In the genomic region with DNA sequence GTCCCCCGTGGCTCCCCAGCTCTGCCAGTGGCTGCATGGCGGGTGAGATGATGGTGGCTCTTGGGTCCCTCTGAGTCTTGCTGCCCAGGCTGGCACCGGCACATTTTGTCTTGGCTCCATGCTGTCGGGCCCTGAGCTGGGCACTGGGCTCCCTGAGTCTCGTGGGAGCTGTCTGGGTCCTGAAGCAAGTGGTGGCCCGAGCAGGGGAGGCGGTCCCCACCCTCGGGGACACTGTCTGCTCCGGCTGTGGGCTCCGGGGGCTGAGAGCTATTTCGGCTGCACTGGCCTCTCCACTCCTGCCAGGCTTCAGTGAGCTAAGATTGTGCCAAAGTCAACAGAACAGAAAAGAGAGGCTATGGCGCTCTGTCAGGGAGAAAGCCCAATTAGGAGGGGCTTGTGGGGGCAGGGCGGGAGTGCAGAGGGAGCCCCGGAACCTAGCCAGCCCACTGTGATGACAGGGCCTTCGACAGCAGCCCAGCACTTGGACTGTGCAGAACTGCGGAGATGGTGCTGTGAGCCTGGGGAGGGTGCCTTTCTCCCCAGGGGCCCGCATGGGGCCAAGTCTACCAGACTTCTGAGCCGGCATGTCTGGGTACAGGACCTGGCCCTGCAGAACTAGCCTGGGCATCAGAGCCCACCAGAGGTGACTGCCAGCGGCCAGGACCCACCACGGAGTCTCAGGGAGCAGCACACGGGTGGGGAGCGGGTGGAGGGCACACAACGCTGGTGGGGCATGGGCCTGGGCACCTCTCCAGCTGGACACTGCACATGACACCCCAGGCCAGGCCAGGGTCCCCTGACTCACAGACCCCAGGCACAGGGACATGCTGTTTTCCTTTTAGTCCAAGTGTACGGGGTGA, we compare ENCODE assay signal across 17 cellular contexts. TPM values are rescaled to one million over a fixed set of nuclear protein-coding genes. Genes with fewer than 3 reads are reported as not detected.
DNase-seq lines count a peak whose midpoint lies in the region; ATAC-seq and TF ChIP-seq lines count a peak whose summit lies in the region.
"Had no signal": no experiment of that assay in that cellular context is flagged by ENCODE, and none has a peak within 500 bp of the region (broad histone marks: within the 10 kb centered on the region; RNA-seq: fewer than 3 reads in every experiment).

No MANE protein-coding gene starts in this region.

- H3K79me2 ChIP-seq in H9 (ENCODE audit: insufficient read depth, low read length) = no peaks in the 10 kb centered on the region

- intact Hi-C loops in left ventricle myocardium superior (cut with micrococcal nuclease) = no loop called here

- H3K9ac ChIP-seq in H9 (ENCODE audit: extremely low read depth, insufficient read length, low read length) = no peak overlapping the region

- H2BK15ac ChIP-seq in H9 (ENCODE audit: low read depth, low read length) = no peak overlapping the region

- no peak overlapping the region for H2BK12ac ChIP-seq in H9 (ENCODE audit: insufficient read length, low read depth, low read length)

- no peak overlapping the region for H4K5ac ChIP-seq in H9 (ENCODE audit: insufficient read length, low read depth, low read length)

- H3K4me3 ChIP-seq in WERI-Rb-1 (ENCODE audit: low read depth, low read length) = no peak overlapping the region
- H3K4me3 ChIP-seq: Peyer's patch, transverse colon had no signal

- no peak overlapping the region for H3K4me2 ChIP-seq in H9 (ENCODE audit: insufficient read depth, insufficient read length, low read length)

- H3K27ac Mint-ChIP-seq in H9 = no peak overlapping the region
- H3K27ac Mint-ChIP-seq: natural killer cell; stimulated activated naive B cell treated with anti-CD40 and anti-IgM and Interleukin-4, amounts not matched to agents 10 μg/mL and 1 μg/mL and 100 μg/mL, for 72 hours; T-helper 17 cell had no signal

- H3K18ac ChIP-seq in H9 (ENCODE audit: insufficient read length, low read depth, low read length) = no peak overlapping the region

- H3K79me1 ChIP-seq in H9 (ENCODE audit: insufficient read depth, low read depth, low read length, poor library complexity, severe bottlenecking) = no peaks in the 10 kb centered on the region

- H2BK20ac ChIP-seq in H9 (ENCODE audit: low read depth, low read length, poor library complexity, severe bottlenecking) = no peak overlapping the region

- H4K20me1 ChIP-seq in H9 (ENCODE audit: control insufficient read depth, insufficient read depth, insufficient read length) = no peaks in the 10 kb centered on the region

- no peaks in the 10 kb centered on the region for H3K27me3 Mint-ChIP-seq in H9 (ENCODE audit: low read depth)
- H3K27me3 Mint-ChIP-seq: stimulated activated naive B cell treated with anti-CD40 and anti-IgM and Interleukin-4, amounts not matched to agents 10 μg/mL and 1 μg/mL and 100 μg/mL, for 72 hours; T-helper 17 cell had no signal

- peaks cover 4 to 5% of the 10 kb centered on the region in 2 experiments; a peak in 3 of 5 replicates for H3K9me3 Mint-ChIP-seq in H9
- H3K9me3 Mint-ChIP-seq: natural killer cell had no signal

- H3K36me3 ChIP-seq in WERI-Rb-1 = no peaks in the 10 kb centered on the region
- H3K36me3 ChIP-seq: Peyer's patch, transverse colon had no signal

- H3K4me1 Mint-ChIP-seq in H9 = peaks cover 0 to 9% of the 10 kb centered on the region in 2 experiments; a peak in 3 of 4 replicates
- H3K4me1 Mint-ChIP-seq: stimulated activated naive B cell treated with anti-CD40 and anti-IgM and Interleukin-4, amounts not matched to agents 10 μg/mL and 1 μg/mL and 100 μg/mL, for 72 hours; T-helper 17 cell had no signal

- no peak overlapping the region for H4K91ac ChIP-seq in H9 (ENCODE audit: insufficient read length, low read depth, low read length)

- H4K8ac ChIP-seq in H9 (replicated peaks; ENCODE audit: insufficient read length, low read depth, low read length) = no peak overlapping the region

- H3K4me3 Mint-ChIP-seq in H9 = no peak overlapping the region
- H3K4me3 Mint-ChIP-seq: natural killer cell; stimulated activated naive B cell treated with anti-CD40 and anti-IgM and Interleukin-4, amounts not matched to agents 10 μg/mL and 1 μg/mL and 100 μg/mL, for 72 hours; T-helper 17 cell had no signal

- H3K36me3 Mint-ChIP-seq in H9 (ENCODE audit: insufficient read depth in 1 of 3, low read depth in 3 of 3) = peaks cover 0 to 4% (median 0%) of the 10 kb centered on the region in 3 experiments; a peak in 1 of 7 replicates
- H3K36me3 Mint-ChIP-seq: natural killer cell; stimulated activated naive B cell treated with anti-CD40 and anti-IgM and Interleukin-4, amounts not matched to agents 10 μg/mL and 1 μg/mL and 100 μg/mL, for 72 hours had no signal

- no peak for TF ChIP-seq CTCF in H9 (conservative IDR thresholded peaks at IDR 0.05)
- TF ChIP-seq CTCF in WERI-Rb-1 (IDR thresholded peaks at IDR 0.05; ENCODE audit: low read depth, low read length) = no peak

- ATAC-seq in left ventricle myocardium superior = peak; percentile 48
- ATAC-seq: natural killer cell; stimulated activated naive B cell treated with anti-CD40 and anti-IgM and Interleukin-4, amounts not matched to agents 10 μg/mL and 1 μg/mL and 100 μg/mL, for 72 hours; T-helper 17 cell had no signal

- H3K4me1 ChIP-seq in H9 (ENCODE audit: insufficient read depth, low read length) = no peaks in the 10 kb centered on the region
- H3K4me1 ChIP-seq: Peyer's patch, transverse colon had no signal

- H3K56ac ChIP-seq in H9 (ENCODE audit: insufficient read length, low read depth, low read length) = no peak overlapping the region

- H2AK5ac ChIP-seq in H9 (ENCODE audit: insufficient read length, low read length) = no peak overlapping the region

- no peak overlapping the region for H2BK5ac ChIP-seq in H9 (ENCODE audit: insufficient read length, low read length)

- no CpG with 5 or more reads among the region's 24 CpGs for WGBS in H9 (ENCODE audit: extremely low coverage, insufficient read length, low lambda C conversion rate)

- no peak for DNase-seq in H9
- DNase-seq in NCI-H446 treated with DMSO at 0.1 percent for 48 hours (lab: John Stamatoyannopoulos, UW) = peak; percentile 60
- DNase-seq in left ventricle myocardium superior = no peak
- peak in 25 of 49 donors; percentile 16 to 80 (median 42) for DNase-seq in substantia nigra (lab: John Stamatoyannopoulos, UW)
- no peak for DNase-seq in effector CD4-positive, alpha-beta T cell
- DNase-seq in WERI-Rb-1 = no peak
- DNase-seq in NCI-H2227 treated with DMSO at 0.1 percent for 48 hours (lab: John Stamatoyannopoulos, UW) = no peak
- DNase-seq: activated CD4-positive, alpha-beta T cell treated with anti-CD3 and anti-CD28 coated beads, Interleukin-2, amount 50 U/mL, for 1 hour; foreskin fibroblast; HCEC 1CT; natural killer cell; NCI-H1436; Peyer's patch; stimulated activated CD4-positive, alpha-beta T cell treated with anti-CD3 and anti-CD28 coated beads, Interleukin-2, amount 100 ng/mL, for 24 hours; stimulated activated naive B cell treated with anti-CD40 and anti-IgM and Interleukin-4, amounts not matched to agents 10 μg/mL and 1 μg/mL and 100 μg/mL, for 72 hours; T-helper 17 cell; transverse colon had no signal

- no peak overlapping the region for H3T11ph ChIP-seq in H9 (ENCODE audit: low read length)

- H3K27ac ChIP-seq in H9 (ENCODE audit: insufficient read length, low read depth, low read length) (no peak overlapping the region), substantia nigra (ENCODE audit: low read depth, low read length, poor library complexity, severe bottlenecking) (no peak overlapping the region), WERI-Rb-1 (no peak overlapping the region)
- H3K27ac ChIP-seq: Peyer's patch, transverse colon had no signal

- H3K9me3 ChIP-seq in H9 (ENCODE audit: control insufficient read depth, low read depth, low read length) (no peaks in the 10 kb centered on the region), WERI-Rb-1 (ENCODE audit: severe bottlenecking) (no peaks in the 10 kb centered on the region)
- H3K9me3 ChIP-seq: Peyer's patch, transverse colon had no signal

- no peak overlapping the region for H3K4ac ChIP-seq in H9 (ENCODE audit: low read depth, low read length)

- H3K27me3 ChIP-seq in H9 (ENCODE audit: insufficient read depth, low read length) = no peaks in the 10 kb centered on the region
- no peaks in the 10 kb centered on the region for H3K27me3 ChIP-seq in WERI-Rb-1 (ENCODE audit: insufficient read depth, low read depth, severe bottlenecking)
- H3K27me3 ChIP-seq: Peyer's patch, transverse colon had no signal

- no peak overlapping the region for H3K23ac ChIP-seq in H9 (ENCODE audit: insufficient read length, low read depth, low read length)

- peak overlapping the region; percentile 43; the same call in 1 of the 2 replicates for H3K14ac ChIP-seq in H9 (ENCODE audit: insufficient read depth, low read length)

- no peaks in the 10 kb centered on the region for H3K23me2 ChIP-seq in H9 (ENCODE audit: insufficient read length, low read depth, low read length, poor library complexity, severe bottlenecking)

- no peak overlapping the region for H2BK120ac ChIP-seq in H9 (ENCODE audit: low read depth, low read length, poor library complexity, severe bottlenecking)

- H2AFZ ChIP-seq in H9 (ENCODE audit: low read length) = no peak overlapping the region

RNA-seq across cellular contexts. Expression of gene RTN4R, which starts 38.0 kb away (rescaled TPM):
- total RNA-seq in H9 (2021) = 18.3 and 19.0 TPM in 2 replicates
- 1.2 TPM for total RNA-seq in left ventricle myocardium superior

Comparison
In these comparisons a context has a peak if more than half of its experiments do, and no peak if none do; other contexts are left out.
1. DNase-seq: peak in NCI-H446 treated with DMSO at 0.1 percent for 48 hours (single experiment) and substantia nigra (25 of 49); none in H9 (single experiment), left ventricle myocardium superior (single experiment), effector CD4-positive, alpha-beta T cell (single experiment), WERI-Rb-1 (single experiment) and NCI-H2227 treated with DMSO at 0.1 percent for 48 hours (single experiment).